31 cellular contexts compared by ENCODE assay signal in the genomic region with DNA sequence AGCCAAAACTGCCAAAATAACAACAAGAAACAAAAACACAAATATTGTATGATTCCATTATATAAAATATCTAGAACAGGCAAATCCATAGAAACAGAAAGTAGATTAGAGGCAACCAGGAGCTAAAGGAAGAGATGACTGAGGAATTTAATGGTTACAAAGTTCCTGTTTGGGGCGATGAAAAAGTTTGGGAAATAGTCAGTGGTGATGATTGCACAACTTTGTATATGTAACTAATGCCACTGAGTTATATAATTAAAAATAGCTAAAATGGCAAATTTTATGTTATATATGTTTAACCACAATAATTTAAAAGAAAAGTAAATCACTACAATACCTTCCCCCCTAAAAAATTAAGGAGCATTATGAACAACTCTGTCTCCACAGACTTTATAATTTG.
"Had no signal": no experiment of that assay in that cellular context is flagged by ENCODE, and none has a peak within 500 bp of the region (broad histone marks: within the 10 kb centered on the region; RNA-seq: fewer than 3 reads in every experiment).

No MANE protein-coding gene starts in this region.

- H3K9me3 Mint-ChIP-seq: activated naive CD4-positive, alpha-beta T cell treated with anti-CD3 and anti-CD28 coated beads for 36 hours; activated T-helper 1 cell treated with anti-CD3 and anti-CD28 coated beads, Interleukin-12 subunit alpha, Interleukin-12 subunit beta, Interleukin-2, Interleukin-4 antibody, amounts not matched to agents 30 ng/mL and 10 ng/mL and 1 ng/mL, durations not matched to agents 14 hours and 24 hours and 36 hours; brain; memory B cell; neural progenitor cell had no signal

- H3K4me1 Mint-ChIP-seq: neural progenitor cell had no signal

- H3K27me3 Mint-ChIP-seq: activated naive CD8-positive, alpha-beta T cell treated with anti-CD3 and anti-CD28 coated beads for 36 hours; brain; memory B cell; naive thymus-derived CD4-positive, alpha-beta T cell had no signal

- H3K4me3 ChIP-seq: adrenal gland, ascending aorta, cardiac muscle cell, colonic mucosa, dorsolateral prefrontal cortex, heart left ventricle, neural progenitor cell, right atrium auricular region, suprapubic skin, tibial artery, upper lobe of right lung had no signal

- H3K27ac Mint-ChIP-seq: activated naive CD4-positive, alpha-beta T cell treated with anti-CD3 and anti-CD28 coated beads for 36 hours; activated naive CD8-positive, alpha-beta T cell treated with anti-CD3 and anti-CD28 coated beads for 36 hours; activated T-helper 1 cell treated with anti-CD3 and anti-CD28 coated beads, Interleukin-12 subunit alpha, Interleukin-12 subunit beta, Interleukin-2, Interleukin-4 antibody, amounts not matched to agents 30 ng/mL and 10 ng/mL and 1 ng/mL, durations not matched to agents 14 hours and 24 hours and 36 hours; brain; memory B cell; neural progenitor cell had no signal

- H3K36me3 Mint-ChIP-seq: neural progenitor cell had no signal

- H3K4me3 Mint-ChIP-seq: activated naive CD4-positive, alpha-beta T cell treated with anti-CD3 and anti-CD28 coated beads for 36 hours; activated naive CD8-positive, alpha-beta T cell treated with anti-CD3 and anti-CD28 coated beads for 36 hours; activated T-helper 1 cell treated with anti-CD3 and anti-CD28 coated beads, Interleukin-12 subunit alpha, Interleukin-12 subunit beta, Interleukin-2, Interleukin-4 antibody, amounts not matched to agents 30 ng/mL and 10 ng/mL and 1 ng/mL, durations not matched to agents 14 hours and 24 hours and 36 hours; brain; memory B cell; naive thymus-derived CD4-positive, alpha-beta T cell; neural progenitor cell had no signal

- DNase-seq: activated CD4-positive, alpha-beta T cell treated with anti-CD3 and anti-CD28 coated beads for 4 hours; activated CD4-positive, alpha-beta T cell treated with anti-CD3 and anti-CD28 coated beads, Interleukin-2, amount 50 U/mL, for 48 hours; activated CD8-positive, alpha-beta memory T cell treated with anti-CD3 and anti-CD28 coated beads for 24 hours; activated effector memory CD4-positive, alpha-beta T cell treated with anti-CD3 and anti-CD28 coated beads, Interleukin-2, amount 50 U/mL, for 16 hours; activated naive CD4-positive, alpha-beta T cell treated with anti-CD3 and anti-CD28 coated beads for 36 hours; activated naive CD8-positive, alpha-beta T cell treated with anti-CD3 and anti-CD28 coated beads for 36 hours; activated T-cell treated with anti-CD3 and anti-CD28 coated beads, Interleukin-2, amount 50 U/mL, for 1 hour; adrenal gland; cerebellar nuclear complex; colonic mucosa; dorsolateral prefrontal cortex; effector memory CD4-positive, alpha-beta T cell; erythroblast; foreskin fibroblast; heart left ventricle; hypothalamus; midbrain; naive thymus-derived CD4-positive, alpha-beta T cell; stimulated activated CD4-positive, alpha-beta T cell treated with anti-CD3 and anti-CD28 coated beads, Interleukin-15, amount 100 ng/mL, for 24 hours; stimulated activated CD4-positive, alpha-beta T cell treated with anti-CD3 and anti-CD28 coated beads, Interleukin-2, amount 100 ng/mL, for 24 hours; stimulated activated naive CD4-positive, alpha-beta T cell; tibial artery; upper lobe of right lung had no signal

- ATAC-seq: heart left ventricle; naive thymus-derived CD4-positive, alpha-beta T cell; upper lobe of right lung had no signal
